ENCODE assay signal across 1 cellular context in genomic region chr3:10515884-10516495, GRCh38.
TF ChIP-seq lines count a peak whose summit lies in the region.

No MANE protein-coding gene starts in this region.

TF ChIP-seq in HepG2, 621 proteins besides CTCF, POLR2A, EP300 and RAD21 (continued from another document and continues in another):
- TF ChIP-seq ZNF687 (CRISPR knock-in tag; IDR thresholded peaks at IDR 0.05) = 0 out of 2 replicates have a peak, but pooled peaks have one; percentile 39
- peak; percentile 70 for TF ChIP-seq STAG1 (CRISPR knock-in tag; IDR thresholded peaks at IDR 0.05)
- TF ChIP-seq ZBTB20 (CRISPR knock-in tag; IDR thresholded peaks at IDR 0.05; ENCODE audit: borderline replicate concordance, low read depth) = no peak
- TF ChIP-seq ZNF614 (CRISPR knock-in tag; IDR thresholded peaks at IDR 0.05; ENCODE audit: borderline replicate concordance) = no peak
- TF ChIP-seq PRDM15 (CRISPR knock-in tag; IDR thresholded peaks at IDR 0.05) = no peak
- TF ChIP-seq TCF7L2 (IDR thresholded peaks at IDR 0.05; ENCODE audit: low read depth, low read length) = no peak
- no peak for TF ChIP-seq SRSF4 (IDR thresholded peaks at IDR 0.05; ENCODE audit: low read depth, low read length, poor library complexity, severe bottlenecking)
- TF ChIP-seq SETDB1 (CRISPR knock-in tag; IDR thresholded peaks at IDR 0.05; ENCODE audit: borderline replicate concordance) = no peak
- no peak for TF ChIP-seq TFDP2 (CRISPR knock-in tag; IDR thresholded peaks at IDR 0.05)
- no peak for TF ChIP-seq ZBTB39 (CRISPR knock-in tag; IDR thresholded peaks at IDR 0.05)
- TF ChIP-seq ZNF292 (CRISPR knock-in tag; IDR thresholded peaks at IDR 0.05; ENCODE audit: borderline replicate concordance, low read depth) = 0 out of 2 replicates have a peak, but pooled peaks have one; percentile 61
- TF ChIP-seq ELF4 (CRISPR knock-in tag; IDR thresholded peaks at IDR 0.05; ENCODE audit: borderline replicate concordance) = no peak
- TF ChIP-seq MXD4 (CRISPR knock-in tag; IDR thresholded peaks at IDR 0.05) = no peak
- no peak for TF ChIP-seq MLXIP (CRISPR knock-in tag; IDR thresholded peaks at IDR 0.05; ENCODE audit: borderline replicate concordance)
- TF ChIP-seq ZNF496 (CRISPR knock-in tag; IDR thresholded peaks at IDR 0.05; ENCODE audit: insufficient replicate concordance) = no peak
- TF ChIP-seq ZSCAN30 (CRISPR knock-in tag; IDR thresholded peaks at IDR 0.05) = no peak
- no peak for TF ChIP-seq PRDM4 (CRISPR knock-in tag; IDR thresholded peaks at IDR 0.05; ENCODE audit: borderline replicate concordance)
- 0 out of 2 replicates have a peak, but pooled peaks have one; percentile 62 for TF ChIP-seq ZNF691 (CRISPR knock-in tag; IDR thresholded peaks at IDR 0.05; ENCODE audit: borderline replicate concordance, low read depth)
- TF ChIP-seq ATF3 (CRISPR knock-in tag; IDR thresholded peaks at IDR 0.05) = no peak
- no peak for TF ChIP-seq MIER3 (CRISPR knock-in tag; IDR thresholded peaks at IDR 0.05; ENCODE audit: borderline replicate concordance)
- TF ChIP-seq FOXC1 (CRISPR knock-in tag; IDR thresholded peaks at IDR 0.05; ENCODE audit: borderline replicate concordance) = no peak
- no peak for TF ChIP-seq ZNF260 (CRISPR knock-in tag; IDR thresholded peaks at IDR 0.05; ENCODE audit: borderline replicate concordance, low read depth)
- 0 out of 2 replicates have a peak, but pooled peaks have one; percentile 33 for TF ChIP-seq MEIS1 (CRISPR knock-in tag; IDR thresholded peaks at IDR 0.05; ENCODE audit: borderline replicate concordance)
- peak; percentile 29 for TF ChIP-seq TEAD3 (CRISPR knock-in tag; optimal IDR thresholded peaks at IDR 0.05; ENCODE audit: borderline replicate concordance)
- TF ChIP-seq ESRRA (CRISPR knock-in tag; IDR thresholded peaks at IDR 0.05; ENCODE audit: low read depth) = no peak
- TF ChIP-seq KAT7 (CRISPR knock-in tag; IDR thresholded peaks at IDR 0.05; ENCODE audit: borderline replicate concordance) = no peak
- no peak for TF ChIP-seq REL (CRISPR knock-in tag; conservative IDR thresholded peaks at IDR 0.05)
- TF ChIP-seq NR2F6 (IDR thresholded peaks at IDR 0.05) = no peak
- TF ChIP-seq NR2F6 (CRISPR knock-in tag; IDR thresholded peaks at IDR 0.05) = peak; percentile 45; the same call in 1 of the 2 replicates
- TF ChIP-seq GPBP1L1 (CRISPR knock-in tag; IDR thresholded peaks at IDR 0.05) = no peak
- TF ChIP-seq NFE2 (CRISPR knock-in tag; IDR thresholded peaks at IDR 0.05) = no peak
- TF ChIP-seq ZNF501 (CRISPR knock-in tag; IDR thresholded peaks at IDR 0.05) = 0 out of 2 replicates have a peak, but pooled peaks have one; percentile 35
- peak in 1 of 2 experiments; percentile 8; a peak in 1 of 4 replicates for TF ChIP-seq HMGXB4 (CRISPR knock-in tag; IDR thresholded peaks at IDR 0.05; ENCODE audit: borderline replicate concordance in 1 of 2, low read depth in 1 of 2)
- no peak for TF ChIP-seq ZFP36L1 (CRISPR knock-in tag; IDR thresholded peaks at IDR 0.05)
- TF ChIP-seq SP2 (CRISPR knock-in tag; IDR thresholded peaks at IDR 0.05) = no peak
- no peak for TF ChIP-seq ZNF343 (CRISPR knock-in tag; IDR thresholded peaks at IDR 0.05)
- TF ChIP-seq FOSL1 (CRISPR knock-in tag; IDR thresholded peaks at IDR 0.05; ENCODE audit: borderline replicate concordance) = no peak
- TF ChIP-seq KDM2A (CRISPR knock-in tag; IDR thresholded peaks at IDR 0.05; ENCODE audit: borderline replicate concordance, low read depth) = no peak
